38 cellular contexts compared by ENCODE assay signal in the genomic region with DNA sequence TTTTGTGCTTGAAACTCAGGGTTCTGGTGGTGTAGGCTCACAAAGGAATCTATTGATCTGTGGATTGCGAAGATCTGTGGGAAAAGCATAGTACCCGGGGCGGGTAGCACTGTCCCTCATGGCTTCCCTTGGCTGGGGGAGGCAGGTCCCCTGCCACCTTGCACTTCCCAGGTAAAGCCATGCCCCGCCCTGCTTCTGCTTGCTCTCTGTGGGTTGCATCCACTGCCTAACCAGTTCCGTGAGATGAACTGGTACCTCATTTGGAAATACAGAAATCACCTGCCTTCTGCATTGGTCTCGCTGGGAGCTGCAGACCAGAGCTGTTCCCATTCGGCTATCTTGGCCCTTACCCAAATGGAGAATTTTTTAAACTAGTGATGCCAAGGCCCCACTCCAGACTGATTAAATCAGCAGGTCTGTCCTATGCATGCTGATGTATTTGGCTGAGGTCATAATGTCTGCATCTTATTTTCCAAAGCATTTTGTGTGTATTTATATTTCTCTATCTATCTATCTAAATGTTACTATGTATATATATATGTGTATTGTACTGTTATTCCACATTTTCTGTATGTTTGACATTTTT.
"Had no signal": no experiment of that assay in that cellular context is flagged by ENCODE, and none has a peak within 500 bp of the region (broad histone marks: within the 10 kb centered on the region; RNA-seq: fewer than 3 reads in every experiment).

No MANE protein-coding gene starts in this region.

- H3K36me3 ChIP-seq: adrenal gland, ascending aorta, breast epithelium, cardiac muscle cell, esophagus squamous epithelium, gastroesophageal sphincter, heart right ventricle, WERI-Rb-1 had no signal

- H3K4me3 Mint-ChIP-seq: activated B cell treated with CpG ODN at 0.5 μM for 24 hours; activated CD4-positive, alpha-beta memory T cell treated with anti-CD3 and anti-CD28 coated beads for 36 hours; activated CD4-positive, alpha-beta T cell treated with anti-CD3 and anti-CD28 coated beads for 36 hours; activated CD4-positive, alpha-beta T cell treated with anti-CD3 and anti-CD28 coated beads, Interleukin-2, amount 10 ng/mL, durations not matched to agents 24 days and 14 days; activated CD8-positive, alpha-beta memory T cell treated with anti-CD3 and anti-CD28 coated beads, Interleukin-2, amount 10 ng/mL, durations not matched to agents 7 days and 5 days; activated CD8-positive, alpha-beta T cell treated with anti-CD3 and anti-CD28 coated beads, Interleukin-2, amount 10 ng/mL, durations not matched to agents 7 days and 5 days; activated naive CD4-positive, alpha-beta T cell treated with anti-CD3 and anti-CD28 coated beads for 36 hours; activated naive CD4-positive, alpha-beta T cell treated with anti-CD3 and anti-CD28 coated beads, Interleukin-2, amount 50 U/mL, for 24 hours; activated naive CD8-positive, alpha-beta T cell treated with anti-CD3 and anti-CD28 coated beads for 36 hours; activated naive CD8-positive, alpha-beta T cell treated with anti-CD3 and anti-CD28 coated beads, Interleukin-2, amount 50 U/mL, for 24 hours; activated T-helper 1 cell treated with anti-CD3 and anti-CD28 coated beads, Interleukin-12 subunit alpha, Interleukin-12 subunit beta, Interleukin-2, Interleukin-4 antibody, amounts not matched to agents 30 ng/mL and 10 ng/mL and 1 ng/mL, durations not matched to agents 14 hours and 24 hours and 36 hours; brain; effector memory CD8-positive, alpha-beta T cell; T-helper 17 cell; T-helper 2 cell treated with Interferon-gamma antibody and Interleukin-4, amounts not matched to agents 5 μg/mL and 100 μg/mL, for 36 hours had no signal

- H3K9me3 Mint-ChIP-seq: activated B cell treated with CpG ODN at 0.5 μM for 24 hours; activated CD4-positive, alpha-beta memory T cell treated with anti-CD3 and anti-CD28 coated beads for 36 hours; activated naive CD4-positive, alpha-beta T cell treated with anti-CD3 and anti-CD28 coated beads for 36 hours; activated naive CD4-positive, alpha-beta T cell treated with anti-CD3 and anti-CD28 coated beads, Interleukin-2, amount 50 U/mL, for 24 hours; activated naive CD8-positive, alpha-beta T cell treated with anti-CD3 and anti-CD28 coated beads for 36 hours; activated naive CD8-positive, alpha-beta T cell treated with anti-CD3 and anti-CD28 coated beads, Interleukin-2, amount 50 U/mL, for 24 hours; activated T-helper 1 cell treated with anti-CD3 and anti-CD28 coated beads, Interleukin-12 subunit alpha, Interleukin-12 subunit beta, Interleukin-2, Interleukin-4 antibody, amounts not matched to agents 30 ng/mL and 10 ng/mL and 1 ng/mL, durations not matched to agents 14 hours and 24 hours and 36 hours; activated T-helper 2 cell treated with anti-CD3 and anti-CD28 coated beads, Interferon-gamma antibody, Interleukin-2, Interleukin-4, amounts not matched to agents 10 μg/mL and 5 μg/mL and 100 μg/mL, durations not matched to agents 14 hours and 24 hours and 36 hours; effector memory CD8-positive, alpha-beta T cell; T-helper 2 cell treated with Interferon-gamma antibody and Interleukin-4, amounts not matched to agents 5 μg/mL and 100 μg/mL, for 36 hours had no signal

- H3K79me2 ChIP-seq: hepatocyte had no signal

- ATAC-seq: activated CD4-positive, alpha-beta T cell treated with anti-CD3 and anti-CD28 coated beads for 36 hours; activated CD8-positive, alpha-beta memory T cell treated with anti-CD3 and anti-CD28 coated beads, Interleukin-2, amount 10 ng/mL, durations not matched to agents 7 days and 5 days; activated CD8-positive, alpha-beta T cell treated with anti-CD3 and anti-CD28 coated beads, Interleukin-2, amount 10 ng/mL, durations not matched to agents 7 days and 5 days; activated naive CD8-positive, alpha-beta T cell treated with anti-CD3 and anti-CD28 coated beads, Interleukin-2, amount 50 U/mL, for 24 hours; effector memory CD8-positive, alpha-beta T cell; gastroesophageal sphincter; heart right ventricle; T-helper 17 cell had no signal

- H3K27ac ChIP-seq: adrenal gland, ascending aorta, breast epithelium, cardiac muscle cell, epithelial cell of prostate, esophagus squamous epithelium, gastroesophageal sphincter, heart right ventricle, hepatocyte, WERI-Rb-1 had no signal

- H3K4me1 ChIP-seq: adrenal gland, ascending aorta, breast epithelium, esophagus squamous epithelium, gastroesophageal sphincter, heart right ventricle had no signal

- H3K9me3 ChIP-seq: adrenal gland, ascending aorta, breast epithelium, esophagus squamous epithelium, gastroesophageal sphincter, heart right ventricle had no signal

- H3K27ac Mint-ChIP-seq: activated B cell treated with CpG ODN at 0.5 μM for 24 hours; activated CD4-positive, alpha-beta memory T cell treated with anti-CD3 and anti-CD28 coated beads for 36 hours; activated CD4-positive, alpha-beta T cell treated with anti-CD3 and anti-CD28 coated beads for 36 hours; activated CD4-positive, alpha-beta T cell treated with anti-CD3 and anti-CD28 coated beads, Interleukin-2, amount 10 ng/mL, durations not matched to agents 24 days and 14 days; activated CD8-positive, alpha-beta memory T cell treated with anti-CD3 and anti-CD28 coated beads, Interleukin-2, amount 10 ng/mL, durations not matched to agents 7 days and 5 days; activated CD8-positive, alpha-beta T cell treated with anti-CD3 and anti-CD28 coated beads, Interleukin-2, amount 10 ng/mL, durations not matched to agents 7 days and 5 days; activated naive CD4-positive, alpha-beta T cell treated with anti-CD3 and anti-CD28 coated beads for 36 hours; activated naive CD4-positive, alpha-beta T cell treated with anti-CD3 and anti-CD28 coated beads, Interleukin-2, amount 50 U/mL, for 24 hours; activated naive CD8-positive, alpha-beta T cell treated with anti-CD3 and anti-CD28 coated beads for 36 hours; activated naive CD8-positive, alpha-beta T cell treated with anti-CD3 and anti-CD28 coated beads, Interleukin-2, amount 50 U/mL, for 24 hours; activated T-helper 1 cell treated with anti-CD3 and anti-CD28 coated beads, Interleukin-12 subunit alpha, Interleukin-12 subunit beta, Interleukin-2, Interleukin-4 antibody, amounts not matched to agents 30 ng/mL and 10 ng/mL and 1 ng/mL, durations not matched to agents 14 hours and 24 hours and 36 hours; activated T-helper 2 cell treated with anti-CD3 and anti-CD28 coated beads, Interferon-gamma antibody, Interleukin-2, Interleukin-4, amounts not matched to agents 10 μg/mL and 5 μg/mL and 100 μg/mL, durations not matched to agents 14 hours and 24 hours and 36 hours; brain; effector memory CD8-positive, alpha-beta T cell; T-helper 17 cell; T-helper 2 cell treated with Interferon-gamma antibody and Interleukin-4, amounts not matched to agents 5 μg/mL and 100 μg/mL, for 36 hours had no signal

- H3K4me3 ChIP-seq: adrenal gland, ascending aorta, breast epithelium, cardiac muscle cell, esophagus squamous epithelium, gastroesophageal sphincter, heart right ventricle, hepatocyte had no signal

- H3K4me2 ChIP-seq: hepatocyte had no signal

- H2AFZ ChIP-seq: hepatocyte had no signal

- H3K36me3 Mint-ChIP-seq: activated CD4-positive, alpha-beta memory T cell treated with anti-CD3 and anti-CD28 coated beads for 36 hours; activated CD8-positive, alpha-beta memory T cell treated with anti-CD3 and anti-CD28 coated beads, Interleukin-2, amount 10 ng/mL, durations not matched to agents 7 days and 5 days; activated naive CD4-positive, alpha-beta T cell treated with anti-CD3 and anti-CD28 coated beads, Interleukin-2, amount 50 U/mL, for 24 hours; activated naive CD8-positive, alpha-beta T cell treated with anti-CD3 and anti-CD28 coated beads for 36 hours; brain had no signal

- H3K4me1 Mint-ChIP-seq: activated B cell treated with CpG ODN at 0.5 μM for 24 hours; activated CD4-positive, alpha-beta T cell treated with anti-CD3 and anti-CD28 coated beads for 36 hours; activated CD4-positive, alpha-beta T cell treated with anti-CD3 and anti-CD28 coated beads, Interleukin-2, amount 10 ng/mL, durations not matched to agents 24 days and 14 days; activated CD8-positive, alpha-beta memory T cell treated with anti-CD3 and anti-CD28 coated beads, Interleukin-2, amount 10 ng/mL, durations not matched to agents 7 days and 5 days; activated naive CD4-positive, alpha-beta T cell treated with anti-CD3 and anti-CD28 coated beads, Interleukin-2, amount 50 U/mL, for 24 hours; activated naive CD8-positive, alpha-beta T cell treated with anti-CD3 and anti-CD28 coated beads for 36 hours; activated naive CD8-positive, alpha-beta T cell treated with anti-CD3 and anti-CD28 coated beads, Interleukin-2, amount 50 U/mL, for 24 hours; brain; T-helper 17 cell had no signal

- H3K27me3 ChIP-seq: adrenal gland, ascending aorta, breast epithelium, cardiac muscle cell, hepatocyte had no signal

- DNase-seq: activated B cell treated with CpG ODN at 0.5 μM for 24 hours; activated CD4-positive, alpha-beta memory T cell treated with anti-CD3 and anti-CD28 coated beads for 36 hours; activated CD4-positive, alpha-beta T cell treated with anti-CD3 and anti-CD28 coated beads for 36 hours; activated CD4-positive, alpha-beta T cell treated with anti-CD3 and anti-CD28 coated beads, Interleukin-2, amount 10 ng/mL, durations not matched to agents 24 days and 14 days; activated CD4-positive, CD25-positive, alpha-beta regulatory T cell treated with anti-CD3 and anti-CD28 coated beads, Interleukin-2, amount 50 U/mL, for 72 hours; activated CD8-positive, alpha-beta memory T cell treated with anti-CD3 and anti-CD28 coated beads, Interleukin-2, amount 10 ng/mL, durations not matched to agents 7 days and 5 days; activated CD8-positive, alpha-beta memory T cell treated with anti-CD3 and anti-CD28 coated beads, Interleukin-2, amount 50 U/mL, for 4 hours; activated CD8-positive, alpha-beta T cell treated with anti-CD3 and anti-CD28 coated beads, Interleukin-2, amount 10 ng/mL, durations not matched to agents 7 days and 5 days; activated effector memory CD4-positive, alpha-beta T cell treated with anti-CD3 and anti-CD28 coated beads, Interleukin-2, amount 50 U/mL, for 16 hours; activated naive CD4-positive, alpha-beta T cell treated with anti-CD3 and anti-CD28 coated beads for 36 hours; activated naive CD8-positive, alpha-beta T cell treated with anti-CD3 and anti-CD28 coated beads for 36 hours; activated naive CD8-positive, alpha-beta T cell treated with anti-CD3 and anti-CD28 coated beads, Interleukin-2, amount 50 U/mL, for 24 hours; activated T-cell treated with anti-CD3 and anti-CD28 coated beads, Interleukin-2, amount 50 U/mL, for 1 hour; activated T-cell treated with anti-CD3 and anti-CD28 coated beads, Interleukin-2, amount 50 U/mL, for 48 hours; adrenal gland; amygdala; central memory CD4-positive, alpha-beta T cell; cortex of kidney; dermis blood vessel endothelial cell; effector CD4-positive, alpha-beta T cell; effector memory CD8-positive, alpha-beta T cell; esophagus squamous epithelium; foreskin melanocyte; heart right ventricle; T-helper 17 cell; T1000 had no signal
